In the genomic region with DNA sequence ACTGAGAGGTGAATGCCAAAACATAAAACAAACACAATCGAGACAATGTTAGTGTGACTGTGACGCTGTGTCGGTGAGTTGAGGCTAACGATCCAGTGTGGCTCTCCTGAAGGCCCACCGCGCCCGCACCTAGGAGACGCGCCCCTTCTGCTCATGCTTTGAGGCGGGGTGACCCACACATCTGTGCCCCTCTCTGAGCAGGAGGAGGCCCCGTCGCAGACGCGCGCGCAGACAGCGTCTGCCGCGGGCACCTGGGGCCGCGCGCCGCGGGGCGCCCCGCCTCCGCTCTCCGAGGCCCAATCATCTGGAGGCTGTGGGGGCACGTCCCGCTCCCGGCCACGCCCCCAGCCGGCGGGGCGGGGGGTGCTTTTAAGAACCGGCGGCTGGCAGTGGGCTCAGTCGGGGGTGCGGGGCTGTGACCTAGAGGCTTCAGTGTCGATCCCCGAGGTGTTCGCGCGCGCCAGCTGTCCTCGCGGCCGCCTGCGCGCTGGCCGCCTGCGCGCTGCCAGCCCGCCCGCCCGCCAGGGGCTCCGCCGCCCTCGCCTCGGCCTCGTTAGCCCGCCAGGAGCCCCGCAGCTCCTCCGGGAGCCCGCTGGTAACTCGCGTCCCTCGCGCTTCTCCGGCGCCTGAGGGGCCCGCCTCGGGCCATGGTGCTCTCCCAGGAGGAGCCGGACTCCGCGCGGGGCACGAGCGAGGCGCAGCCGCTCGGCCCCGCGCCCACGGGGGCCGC, we compare ENCODE assay signal across 8 cellular contexts. TPM values are rescaled to one million over a fixed set of nuclear protein-coding genes. Genes with fewer than 3 reads are reported as not detected.
DNase-seq lines count a peak whose midpoint lies in the region; ATAC-seq and TF ChIP-seq lines count a peak whose summit lies in the region.

Gene SLC16A10 (plus strand): TSS at position 398 of the 730 bp plus-strand sequence. CDS start 250 bp downstream, at position 648.

- H3K36me3 ChIP-seq in colonic mucosa (no peaks in the 10 kb centered on the region), lower lobe of right lung (no peaks in the 10 kb centered on the region)

- POLR2A ChIA-PET in AG04449 (lab: Yijun Ruan, JAX), result no interaction called here
- POLR2A ChIA-PET in activated CD4-positive, alpha-beta T cell treated with anti-CD3 and anti-CD28 coated beads for 36 hours (lab: Charles Lee), result interaction anchor here (0.6 to 1.1 kb wide), 2 partner anchors 28 to 105 kb away, joined by 3 to 4 read pairs; no protein-coding TSS in a partner anchor

- H3K4me3 Mint-ChIP-seq in activated CD4-positive, alpha-beta T cell treated with anti-CD3 and anti-CD28 coated beads for 36 hours, result peak within 1 kb of the TSS; percentile 91

- H3K4me1 ChIP-seq in colonic mucosa (no peaks in the 10 kb centered on the region), lower lobe of right lung (peaks cover 18% of the 10 kb centered on the region)

- TF ChIP-seq CTCF in AG04449 (IDR thresholded peaks at IDR 0.05; ENCODE audit: insufficient read depth, low read length, missing control alignments) (no peak), colonic mucosa (IDR thresholded peaks at IDR 0.05) (no peak), lower lobe of right lung (IDR thresholded peaks at IDR 0.05) (no peak)

- H3K4me1 Mint-ChIP-seq in activated CD4-positive, alpha-beta T cell treated with anti-CD3 and anti-CD28 coated beads for 36 hours, result peaks cover 37% of the 10 kb centered on the region

- H3K27ac Mint-ChIP-seq in activated CD4-positive, alpha-beta T cell treated with anti-CD3 and anti-CD28 coated beads for 36 hours, result peak within 1 kb of the TSS; percentile 90

- H3K27me3 ChIP-seq in colonic mucosa, result no peaks in the 10 kb centered on the region
- peaks cover 25% of the 10 kb centered on the region for H3K27me3 ChIP-seq in lower lobe of right lung (ENCODE audit: low read depth)

- H3K4me3 ChIP-seq in AG04449 (ENCODE audit: low read depth, low read length) (peak within 1 kb of the TSS; percentile 52), colonic mucosa (peak within 1 kb of the TSS; percentile 61), lower lobe of right lung (peak within 1 kb of the TSS; percentile 66)

- peak within 1 kb of the TSS; percentile 66 to 69 for H3K9ac ChIP-seq in colonic mucosa (ENCODE audit: low read depth in 2 of 2, low read length in 2 of 2)

- H3K27me3 Mint-ChIP-seq in activated CD4-positive, alpha-beta T cell treated with anti-CD3 and anti-CD28 coated beads for 36 hours, result no peaks in the 10 kb centered on the region

- no peaks in the 10 kb centered on the region for H3K36me3 Mint-ChIP-seq in activated CD4-positive, alpha-beta T cell treated with anti-CD3 and anti-CD28 coated beads for 36 hours (ENCODE audit: low read depth)

- DNase-seq in AG04449 (ENCODE audit: low read depth, low spot score) (no peak), NCI-H2196 (lab: John Stamatoyannopoulos, UW; ENCODE audit: unreplicated experiment) (peak; percentile 78), colonic mucosa (peak; percentile 77), lower lobe of right lung (peak; percentile 85)
- peak; percentile 87 for DNase-seq in activated CD4-positive, alpha-beta T cell treated with anti-CD3 and anti-CD28 coated beads for 36 hours
- peak; percentile 66 to 78 (median 66) for DNase-seq in stimulated activated CD4-positive, alpha-beta T cell treated with anti-CD3 and anti-CD28 coated beads, TNF-alpha, amount 100 ng/mL, for 4 hours (ENCODE audit: low read depth in 3 of 3)

- no peaks in the 10 kb centered on the region for H3K9me3 Mint-ChIP-seq in activated CD4-positive, alpha-beta T cell treated with anti-CD3 and anti-CD28 coated beads for 36 hours (ENCODE audit: low read depth)

- no peaks in the 10 kb centered on the region for H3K9me3 ChIP-seq in colonic mucosa
- H3K9me3 ChIP-seq in lower lobe of right lung, result no peaks in the 10 kb centered on the region

- no peak within 1 kb of the TSS for H3K27ac ChIP-seq in colonic mucosa
- H3K27ac ChIP-seq in lower lobe of right lung, result peak within 1 kb of the TSS; percentile 34

- CTCF ChIA-PET in AG04449 (lab: Yijun Ruan, JAX), result interaction anchor here (1.2 kb wide), 1 partner anchor 30 kb away, joined by 4 read pairs; no protein-coding TSS in a partner anchor
- CTCF ChIA-PET in activated CD4-positive, alpha-beta T cell treated with anti-CD3 and anti-CD28 coated beads for 36 hours (lab: Charles Lee), result interaction anchor here (0.6 to 2.6 kb wide), 4 partner anchors 9 to 407 kb away, joined by 3 to 8 read pairs (median 4); a partner anchor contains a TSS

- intact Hi-C loops in activated CD4-positive, alpha-beta T cell treated with anti-CD3 and anti-CD28 coated beads for 36 hours (cut with DNase I, micrococcal nuclease), result loop anchor here (1.0 to 5.0 kb wide), 10 partner anchors 35 to 905 kb away; partner anchors contain the start of genes CDC40 (in 1 of the 2), CDK19 (in 1 of the 2), FYN (in 1 of the 2) and REV3L (in 1 of the 2)
- intact Hi-C loops in colonic mucosa (cut with DNase I), result no loop called here
- intact Hi-C loops in lower lobe of right lung (cut with DNase I), result no loop called here

- ATAC-seq in GM18867 (IDR thresholded peaks at IDR 0.05; ENCODE audit: unreplicated experiment), result peak; percentile 94
- ATAC-seq in HG03095 (IDR thresholded peaks at IDR 0.05; ENCODE audit: unreplicated experiment), result peak; percentile 91
- ATAC-seq in activated CD4-positive, alpha-beta T cell treated with anti-CD3 and anti-CD28 coated beads for 36 hours, result peak; percentile 90
- peak; percentile 95 for ATAC-seq in lower lobe of right lung

RNA-seq across cellular contexts. Expression of gene SLC16A10, which starts in this region (rescaled TPM):
- total RNA-seq in activated CD4-positive, alpha-beta T cell treated with anti-CD3 and anti-CD28 coated beads for 36 hours, result 1 to 10 TPM; 6.2 to 7.0 TPM
- total RNA-seq in colonic mucosa, result 1 to 10 TPM; 6.0 to 7.3 TPM
- total RNA-seq in lower lobe of right lung, result 11.9 TPM

Comparison
In these comparisons a context has a peak if more than half of its experiments do, and no peak if none do; other contexts are left out.
1. intact Hi-C loops: an anchor here in activated CD4-positive, alpha-beta T cell treated with anti-CD3 and anti-CD28 coated beads for 36 hours (1.0 to 5.0 kb wide); none called in colonic mucosa and lower lobe of right lung.